Comparison of ENCODE assay signal across 10 cellular contexts in genomic region chr20:44104807-44105517, GRCh38.
A peak's percentile ranks its signal among the peaks of the same experiment; 100 is the strongest.
DNase-seq lines count a peak whose midpoint lies in the region; ATAC-seq and TF ChIP-seq lines count a peak whose summit lies in the region.
"Had no signal": no experiment of that assay in that cellular context is flagged by ENCODE, and none has a peak within 500 bp of the region (broad histone marks: within the 10 kb centered on the region; RNA-seq: fewer than 3 reads in every experiment).

No MANE protein-coding gene starts in this region.

- ATAC-seq in left cardiac atrium, result peak; percentile 70 to 73
- ATAC-seq in Right ventricle myocardium inferior, result no peak
- no peak for ATAC-seq in HG02885 (IDR thresholded peaks at IDR 0.05; ENCODE audit: poor library complexity, unreplicated experiment)

- H3K36me3 ChIP-seq in thyroid gland, result no peaks in the 10 kb centered on the region
- no peaks in the 10 kb centered on the region for H3K36me3 ChIP-seq in osteoblast (ENCODE audit: insufficient read depth, low read length)
- H3K36me3 ChIP-seq: BLaER1 had no signal

- H2AFZ ChIP-seq in osteoblast (ENCODE audit: low read length), result no peak overlapping the region

- no peak for TF ChIP-seq CTCF in fibroblast of pulmonary artery (IDR thresholded peaks at IDR 0.05; ENCODE audit: low read length, missing control alignments)
- TF ChIP-seq CTCF in thyroid gland (IDR thresholded peaks at IDR 0.05), result no peak
- TF ChIP-seq CTCF in osteoblast (IDR thresholded peaks at IDR 0.05; ENCODE audit: extremely low read depth, low read depth, low read length), result no peak

- DNase-seq in left cardiac atrium (no peak), Right ventricle myocardium inferior (ENCODE audit: missing footprints) (no peak), OCI-M1 (lab: John Stamatoyannopoulos, UW) (peak; percentile 33), fibroblast of pulmonary artery (ENCODE audit: low read depth) (peak; percentile 82), thyroid gland (peak; percentile 40 to 65), DMS114 treated with DMSO at 0.1 percent for 48 hours (lab: John Stamatoyannopoulos, UW; ENCODE audit: unreplicated experiment) (no peak), osteoblast (ENCODE audit: insufficient read length, low spot score, missing footprints) (no peak)

- H4K20me1 ChIP-seq in osteoblast (ENCODE audit: insufficient read depth, low read length), result no peaks in the 10 kb centered on the region
- H4K20me1 ChIP-seq: BLaER1 had no signal

- H3K4me3 ChIP-seq in fibroblast of pulmonary artery (replicated peaks; ENCODE audit: low read depth, low read length), result no peak overlapping the region
- no peak overlapping the region for H3K4me3 ChIP-seq in thyroid gland (replicated peaks in 1 of 3)
- no peak overlapping the region for H3K4me3 ChIP-seq in osteoblast (ENCODE audit: insufficient read depth, low read length)
- H3K4me3 ChIP-seq: BLaER1, lung had no signal

- H3K27ac ChIP-seq in thyroid gland (no peak overlapping the region), osteoblast (ENCODE audit: low read depth, low read length) (no peak overlapping the region)
- H3K27ac ChIP-seq: BLaER1 had no signal

- no peak for TF ChIP-seq POLR2A in thyroid gland (IDR thresholded peaks at IDR 0.05)

- no peak overlapping the region for H3K4me2 ChIP-seq in osteoblast (ENCODE audit: insufficient read depth, low read length)
- H3K4me2 ChIP-seq: BLaER1 had no signal

- H3K9me3 ChIP-seq in thyroid gland (no peaks in the 10 kb centered on the region), osteoblast (ENCODE audit: low read depth, low read length) (peaks cover 5% of the 10 kb centered on the region)

- no peaks in the 10 kb centered on the region for H3K4me1 ChIP-seq in thyroid gland
- H3K4me1 ChIP-seq in osteoblast (ENCODE audit: insufficient read depth, low read length), result no peaks in the 10 kb centered on the region
- H3K4me1 ChIP-seq: BLaER1 had no signal

- 44 to 45% methylated on average over 7 of the region's 7 CpGs for WGBS in thyroid gland, 2 donors

- no peaks in the 10 kb centered on the region for H3K27me3 ChIP-seq in thyroid gland
- H3K27me3 ChIP-seq in osteoblast (ENCODE audit: insufficient read depth, low read length), result peaks cover 37% of the 10 kb centered on the region

- intact Hi-C loops in left cardiac atrium (cut with DNase I), result no loop called here
- intact Hi-C loops in Right ventricle myocardium inferior (cut with DNase I), result no loop called here
- intact Hi-C loops in thyroid gland (cut with DNase I), result no loop called here

- no peaks in the 10 kb centered on the region for H3K79me2 ChIP-seq in osteoblast (ENCODE audit: insufficient read depth, low read length)

Comparison
In these comparisons a context has a peak if more than half of its experiments do, and no peak if none do; other contexts are left out.
1. ATAC-seq: peak in left cardiac atrium (2 of 2); none in Right ventricle myocardium inferior (single experiment) and HG02885 (single experiment).
2. DNase-seq: peak in OCI-M1 (single experiment), fibroblast of pulmonary artery (single experiment) and thyroid gland (2 of 2); none in left cardiac atrium (single experiment), Right ventricle myocardium inferior (single experiment), DMS114 treated with DMSO at 0.1 percent for 48 hours (single experiment) and osteoblast (single experiment).